ENCODE assay signal across 12 cellular contexts in the genomic region with DNA sequence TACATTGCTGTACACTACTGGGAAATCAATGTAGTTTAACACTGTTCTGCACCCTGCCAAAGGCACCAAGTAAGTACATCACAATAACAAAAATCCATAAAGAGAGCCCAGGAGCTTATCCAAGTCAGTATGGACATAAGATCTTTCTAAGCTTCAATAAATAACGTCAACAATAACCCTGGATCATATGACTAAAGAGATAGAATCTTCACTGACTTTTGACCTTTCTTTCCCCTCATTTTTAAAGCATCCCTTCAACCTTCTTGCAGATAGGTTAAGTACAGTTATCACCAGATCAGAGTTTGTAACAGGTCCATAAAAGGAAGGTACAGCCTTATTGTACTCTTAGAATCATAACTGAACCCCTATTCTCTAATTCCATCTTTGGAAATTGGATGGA. TPM values are rescaled to one million over a fixed set of nuclear protein-coding genes. Genes with fewer than 3 reads are reported as not detected.
DNase-seq lines count a peak whose midpoint lies in the region; ATAC-seq and TF ChIP-seq lines count a peak whose summit lies in the region.
"Had no signal": no experiment of that assay in that cellular context is flagged by ENCODE, and none has a peak within 500 bp of the region (broad histone marks: within the 10 kb centered on the region; RNA-seq: fewer than 3 reads in every experiment).

No MANE protein-coding gene starts in this region.

- no peak overlapping the region for H2AFZ ChIP-seq in mammary epithelial cell (ENCODE audit: low read depth, low read length)
- H2AFZ ChIP-seq in neuronal stem cell (ENCODE audit: low read length) = no peak overlapping the region

- H2BK120ac ChIP-seq in neuronal stem cell (ENCODE audit: low read depth, low read length) = no peak overlapping the region

- H4K91ac ChIP-seq in neuronal stem cell (ENCODE audit: low read depth, low read length, poor library complexity) = no peak overlapping the region

- peaks cover 15% of the 10 kb centered on the region for H3K4me1 ChIP-seq in mammary epithelial cell (ENCODE audit: insufficient read depth, low read length)
- H3K4me1 ChIP-seq in neuronal stem cell (ENCODE audit: control insufficient read depth in 2 of 2, insufficient read depth in 1 of 2, low read depth in 1 of 2, low read length in 2 of 2) = peaks cover 4 to 7% of the 10 kb centered on the region in 2 donors

- H3K27ac ChIP-seq in mammary epithelial cell (ENCODE audit: insufficient read depth, low read depth, low read length) = no peak overlapping the region
- no peak overlapping the region for H3K27ac ChIP-seq in neuronal stem cell (replicated peaks; ENCODE audit: low read length)
- H3K27ac ChIP-seq: heart right ventricle had no signal

- no peak overlapping the region for H3K14ac ChIP-seq in neuronal stem cell (ENCODE audit: low read length)

- H3K27me3 ChIP-seq in mammary epithelial cell (ENCODE audit: insufficient read depth, low read length) = no peaks in the 10 kb centered on the region
- no peaks in the 10 kb centered on the region for H3K27me3 ChIP-seq in neuronal stem cell (ENCODE audit: control insufficient read depth in 3 of 3, insufficient read depth in 3 of 3, low read depth in 1 of 3, low read length in 3 of 3)
- H3K27me3 ChIP-seq: heart right ventricle had no signal

- WGBS in mammary epithelial cell (ENCODE audit: low coverage, missing lambda C conversion rate) = 57% methylated on average over 1 of the region's 1 CpG
- WGBS in neuronal stem cell (ENCODE audit: extremely low coverage in 2 of 2, insufficient read length in 2 of 2, insufficient replicate concordance in 1 of 2), 2 donors = no CpG with 5 or more reads among the region's 1 CpG

- H3K4me3 ChIP-seq in NB4 (ENCODE audit: low read depth, low read length) = peak overlapping the region; percentile 97
- no peak overlapping the region for H3K4me3 ChIP-seq in mammary epithelial cell (replicated peaks in 1 of 3; ENCODE audit: insufficient read depth in 1 of 3, low read depth in 2 of 3, low read length in 3 of 3)
- no peak overlapping the region for H3K4me3 ChIP-seq in neuronal stem cell (ENCODE audit: low read length in 2 of 2)
- H3K4me3 ChIP-seq: heart right ventricle had no signal

- BruUV-seq in mammary epithelial cell (replicated peaks; lab: Mats Ljungman, UMichigan) = no TSS peak

- no peak overlapping the region for H4K8ac ChIP-seq in neuronal stem cell (ENCODE audit: low read depth, low read length)

- peaks cover 60% of the 10 kb centered on the region for H3K79me2 ChIP-seq in mammary epithelial cell (ENCODE audit: insufficient read depth, low read length)

- H2BK15ac ChIP-seq in neuronal stem cell (ENCODE audit: low read length) = no peak overlapping the region

- ATAC-seq in HG03469 (IDR thresholded peaks at IDR 0.05; ENCODE audit: unreplicated experiment) = no peak
- ATAC-seq: activated CD4-positive, CD25-positive, alpha-beta regulatory T cell treated with anti-CD3 and anti-CD28 coated beads, Interleukin-2, amount 50 U/mL, for 24 hours; heart right ventricle had no signal

- H3K36me3 Mint-ChIP-seq in activated CD4-positive, alpha-beta T cell treated with anti-CD3 and anti-CD28 coated beads, Interleukin-2, amount 10 ng/mL, durations not matched to agents 7 days and 5 days (ENCODE audit: low read depth) = peaks cover 25% of the 10 kb centered on the region
- H3K36me3 Mint-ChIP-seq in progenitor cell of endocrine pancreas (ENCODE audit: insufficient read depth) = peaks cover 3% of the 10 kb centered on the region

- H3K4me2 ChIP-seq in mammary epithelial cell (ENCODE audit: insufficient read depth, low read depth, low read length) (peak overlapping the region; percentile 8), neuronal stem cell (ENCODE audit: insufficient read depth, low read length, poor library complexity, severe bottlenecking) (no peak overlapping the region)

- no peak overlapping the region for H2BK12ac ChIP-seq in neuronal stem cell (ENCODE audit: low read length)

- H3K4me3 Mint-ChIP-seq in activated CD4-positive, alpha-beta T cell treated with anti-CD3 and anti-CD28 coated beads, Interleukin-2, amount 10 ng/mL, durations not matched to agents 7 days and 5 days = peak overlapping the region; percentile 0
- peak overlapping the region; percentile 60 for H3K4me3 Mint-ChIP-seq in progenitor cell of endocrine pancreas (ENCODE audit: low read depth)

- no peak for TF ChIP-seq CTCF in NB4 (IDR thresholded peaks at IDR 0.05; ENCODE audit: low read depth, low read length)
- TF ChIP-seq CTCF in mammary epithelial cell (conservative IDR thresholded peaks at IDR 0.05 in 1 of 2, IDR thresholded peaks at IDR 0.05 in 1 of 2; ENCODE audit: extremely low read depth in 1 of 2, insufficient read depth in 1 of 2, low read depth in 1 of 2, low read length in 2 of 2) = no peak
- TF ChIP-seq CTCF in progenitor cell of endocrine pancreas (IDR thresholded peaks at IDR 0.05; ENCODE audit: unreplicated experiment) = no peak

- H3K4ac ChIP-seq in neuronal stem cell (ENCODE audit: low read length) = no peak overlapping the region

- no peak overlapping the region for H3K18ac ChIP-seq in neuronal stem cell (ENCODE audit: low read length)

- no peak overlapping the region for H3K9ac ChIP-seq in mammary epithelial cell (ENCODE audit: insufficient read depth, low read length)
- no peak overlapping the region for H3K9ac ChIP-seq in neuronal stem cell (ENCODE audit: low read depth, low read length, poor library complexity)

- no peaks in the 10 kb centered on the region for H4K20me1 ChIP-seq in mammary epithelial cell (ENCODE audit: insufficient read depth, low read length)

- no peak overlapping the region for H2BK5ac ChIP-seq in neuronal stem cell (ENCODE audit: low read length)

- H3K27me3 Mint-ChIP-seq in activated CD4-positive, alpha-beta T cell treated with anti-CD3 and anti-CD28 coated beads, Interleukin-2, amount 10 ng/mL, durations not matched to agents 7 days and 5 days = no peaks in the 10 kb centered on the region
- H3K27me3 Mint-ChIP-seq in progenitor cell of endocrine pancreas = no peaks in the 10 kb centered on the region

- H3K79me1 ChIP-seq in neuronal stem cell (ENCODE audit: low read depth, low read length) = peaks cover 2% of the 10 kb centered on the region

- intact Hi-C loops in mammary epithelial cell (cut with micrococcal nuclease) = no loop called here

- in situ Hi-C loops in mammary epithelial cell (cut with MboI; ENCODE audit: low sequenced_read_pairs in 2 of 2) = no loop called here

- no peak overlapping the region for H2AK5ac ChIP-seq in neuronal stem cell (ENCODE audit: low read depth, low read length)

- H3K9me3 Mint-ChIP-seq in activated CD4-positive, alpha-beta T cell treated with anti-CD3 and anti-CD28 coated beads, Interleukin-2, amount 10 ng/mL, durations not matched to agents 7 days and 5 days = no peaks in the 10 kb centered on the region
- H3K9me3 Mint-ChIP-seq in progenitor cell of endocrine pancreas (ENCODE audit: low read depth) = no peaks in the 10 kb centered on the region
- H3K9me3 Mint-ChIP-seq: activated naive CD4-positive, alpha-beta T cell treated with anti-CD3 and anti-CD28 coated beads for 36 hours had no signal

- H3K27ac Mint-ChIP-seq in activated CD4-positive, alpha-beta T cell treated with anti-CD3 and anti-CD28 coated beads, Interleukin-2, amount 10 ng/mL, durations not matched to agents 7 days and 5 days = no peak overlapping the region
- H3K27ac Mint-ChIP-seq in progenitor cell of endocrine pancreas = no peak overlapping the region
- H3K27ac Mint-ChIP-seq: activated naive CD4-positive, alpha-beta T cell treated with anti-CD3 and anti-CD28 coated beads for 36 hours had no signal

- POLR2A ChIA-PET in activated CD4-positive, alpha-beta T cell treated with anti-CD3 and anti-CD28 coated beads, Interleukin-2, amount 10 ng/mL, durations not matched to agents 7 days and 5 days (lab: Charles Lee) = no interaction called here

- TF ChIP-seq POLR2A in NB4 (IDR thresholded peaks at IDR 0.05; ENCODE audit: extremely low read depth, insufficient read length) = no peak

- CTCF ChIA-PET in activated CD4-positive, alpha-beta T cell treated with anti-CD3 and anti-CD28 coated beads, Interleukin-2, amount 10 ng/mL, durations not matched to agents 7 days and 5 days (lab: Charles Lee) = interaction anchor here (0.6 to 0.9 kb wide), 3 partner anchors 10 to 14 kb away, joined by 3 to 4 read pairs (median 3); no protein-coding TSS in a partner anchor
- CTCF ChIA-PET in mammary epithelial cell (lab: Charles Lee; ENCODE audit: low non-redundant PET) = no interaction called here

- H3K4me1 Mint-ChIP-seq in activated CD4-positive, alpha-beta T cell treated with anti-CD3 and anti-CD28 coated beads, Interleukin-2, amount 10 ng/mL, durations not matched to agents 7 days and 5 days = peaks cover 35% of the 10 kb centered on the region
- H3K4me1 Mint-ChIP-seq in progenitor cell of endocrine pancreas (ENCODE audit: low read depth) = peaks cover 21% of the 10 kb centered on the region

- DNase-seq in activated CD4-positive, alpha-beta T cell treated with anti-CD3 and anti-CD28 coated beads, Interleukin-2, amount 10 ng/mL, durations not matched to agents 7 days and 5 days = no peak
- no peak for DNase-seq in activated CD4-positive, alpha-beta T cell treated with anti-CD3 and anti-CD28 coated beads for 1 hour
- DNase-seq in NB4 (ENCODE audit: low read depth) = no peak
- DNase-seq in mammary epithelial cell = no peak
- DNase-seq in progenitor cell of endocrine pancreas (ENCODE audit: low spot score, unreplicated experiment) = no peak
- no peak for DNase-seq in neuronal stem cell (ENCODE audit: low spot score)
- DNase-seq in AG08395 (ENCODE audit: low spot score) = no peak
- DNase-seq: activated naive CD4-positive, alpha-beta T cell treated with anti-CD3 and anti-CD28 coated beads for 36 hours; central memory CD4-positive, alpha-beta T cell; heart right ventricle had no signal

- dilution Hi-C loops in mammary epithelial cell (cut with HindIII; ENCODE audit: low sequenced_read_pairs) = no loop called here

- H3K36me3 ChIP-seq in mammary epithelial cell (ENCODE audit: insufficient read depth, low read length) (peaks cover 6% of the 10 kb centered on the region), neuronal stem cell (replicated peaks in 1 of 2; ENCODE audit: control insufficient read depth in 2 of 2, insufficient read depth in 2 of 2, low read length in 2 of 2) (peaks cover 4 to 32% of the 10 kb centered on the region in 2 donors)

- no peak overlapping the region for H3K23ac ChIP-seq in neuronal stem cell (ENCODE audit: low read depth, low read length, poor library complexity)

- H3K9me3 ChIP-seq in mammary epithelial cell (replicated peaks; ENCODE audit: insufficient read depth, low read length) (no peaks in the 10 kb centered on the region), neuronal stem cell (replicated peaks in 1 of 2; ENCODE audit: control insufficient read depth in 2 of 2, insufficient read depth in 1 of 2, low read depth in 1 of 2, low read length in 2 of 2) (no peaks in the 10 kb centered on the region)
- H3K9me3 ChIP-seq: heart right ventricle had no signal

RNA-seq across cellular contexts. Expression of a gene that starts 2.3 kb away (rescaled TPM):
- total RNA-seq in activated CD4-positive, alpha-beta T cell treated with anti-CD3 and anti-CD28 coated beads, Interleukin-2, amount 10 ng/mL, durations not matched to agents 7 days and 5 days = 10 to 100 TPM; 46.2 to 59.4 TPM
- total RNA-seq in mammary epithelial cell = 10 to 100 TPM; 40.1 to 45.8 TPM
- 17.7 TPM for polyA plus RNA-seq in mammary epithelial cell
- 8.6 TPM for polyA minus RNA-seq in mammary epithelial cell
- total RNA-seq in progenitor cell of endocrine pancreas = 20.9 and 23.8 TPM in 2 replicates
- polyA plus RNA-seq in neuronal stem cell (2013, experiment 1 of 2) = 34.5 TPM
- polyA plus RNA-seq in neuronal stem cell (2013, experiment 2 of 2) = 35.7 TPM

RNA-seq across cellular contexts. Expression of a gene that starts 29.2 kb away (rescaled TPM):
- under 1 TPM in 1 of 2 experiments, not detected in 1; 0.04 TPM for total RNA-seq in activated CD4-positive, alpha-beta T cell treated with anti-CD3 and anti-CD28 coated beads, Interleukin-2, amount 10 ng/mL, durations not matched to agents 7 days and 5 days
- under 1 TPM in 1 of 2 donors, not detected in 1; 0.33 TPM for total RNA-seq in mammary epithelial cell
- not detected for polyA plus RNA-seq in mammary epithelial cell
- polyA minus RNA-seq in mammary epithelial cell = not detected
- total RNA-seq in progenitor cell of endocrine pancreas = 0.31 TPM in 1 of 2 replicates, not detected in the other
- polyA plus RNA-seq in neuronal stem cell (2013, experiment 1 of 2) = 0.26 TPM
- polyA plus RNA-seq in neuronal stem cell (2013, experiment 2 of 2) = 0.24 TPM
- total RNA-seq: activated naive CD4-positive, alpha-beta T cell treated with anti-CD3 and anti-CD28 coated beads for 36 hours had no signal
